7 cellular contexts compared by ENCODE assay signal in the genomic region with DNA sequence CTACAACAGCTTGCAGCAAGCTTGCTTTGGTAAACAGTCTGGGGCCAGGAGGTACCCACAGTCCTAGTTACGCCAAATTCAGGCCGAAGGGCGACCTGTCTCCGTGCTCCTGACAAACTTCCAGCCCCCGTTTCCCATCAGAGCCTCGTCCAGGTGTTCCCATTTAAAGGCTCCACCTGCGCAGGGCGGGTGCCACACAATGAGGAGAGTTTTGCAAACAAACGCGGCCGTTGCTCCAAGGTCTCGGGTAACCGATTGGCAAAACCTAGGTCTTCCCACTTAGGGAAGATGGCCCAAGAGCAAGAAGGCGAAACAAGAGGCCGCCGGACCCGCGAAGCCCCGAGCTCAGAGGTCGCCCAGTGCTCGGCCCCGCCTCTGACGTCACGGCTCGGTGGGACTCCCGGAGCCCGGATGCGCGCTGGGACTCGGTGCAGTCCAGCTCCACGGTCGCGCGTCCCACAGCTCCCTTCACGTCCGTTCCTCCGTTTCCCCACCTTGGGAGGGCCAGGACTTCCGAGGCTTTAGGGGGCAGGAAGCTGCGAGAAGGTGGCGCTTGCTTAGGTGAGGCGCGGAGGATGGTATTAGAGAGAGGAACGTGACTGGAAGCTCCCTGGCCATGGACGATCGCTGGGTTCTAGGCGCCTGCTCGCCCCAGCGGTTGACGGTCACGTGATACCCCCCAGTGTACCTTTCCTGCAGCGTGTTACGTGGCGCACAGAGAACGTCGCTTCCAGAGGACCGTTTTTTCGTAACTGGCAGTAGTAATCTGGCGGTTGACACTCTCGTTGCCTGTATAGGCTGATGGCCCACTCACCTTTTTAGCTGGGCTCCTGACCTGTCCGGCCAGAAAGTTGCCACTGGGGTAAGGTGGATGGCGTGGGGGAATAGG. TPM values are rescaled to one million over a fixed set of nuclear protein-coding genes. Genes with fewer than 3 reads are reported as not detected.
DNase-seq lines count a peak whose midpoint lies in the region; ATAC-seq, FAIRE-seq and TF ChIP-seq lines count a peak whose summit lies in the region.

No MANE protein-coding gene starts in this region.

- ATAC-seq in GM18909 (IDR thresholded peaks at IDR 0.05; ENCODE audit: poor library complexity, unreplicated experiment) (peak; percentile 94), HG03175 (IDR thresholded peaks at IDR 0.05; ENCODE audit: unreplicated experiment) (peak; percentile 85)

- DNase-seq in T-helper 1 cell (peak; percentile 22 to 76 (median 51)), astrocyte of the hippocampus (ENCODE audit: low read depth, low spot score) (peak; percentile 33), kidney epithelial cell (ENCODE audit: low read depth) (no peak), HTR-8/SVneo (ENCODE audit: insufficient read length, low spot score) (no peak)
- peak; percentile 69 for DNase-seq in stimulated activated CD4-positive, alpha-beta T cell treated with anti-CD3 and anti-CD28 coated beads, Interleukin-4, amount 100 ng/mL, for 1 hour

- no peak for TF ChIP-seq CTCF in kidney epithelial cell (IDR thresholded peaks at IDR 0.05; ENCODE audit: insufficient read depth, low read length, poor library complexity, severe bottlenecking)

- no peaks in the 10 kb centered on the region for H3K36me3 ChIP-seq in kidney epithelial cell (ENCODE audit: control insufficient read depth, insufficient read depth, low read length)

- FAIRE-seq in HTR-8/SVneo (lab: Jason Lieb, UNC): no peak

- H3K27me3 ChIP-seq in kidney epithelial cell (ENCODE audit: control insufficient read depth, insufficient read depth, low read length): no peaks in the 10 kb centered on the region

- peak overlapping the region; percentile 38 for H3K4me3 ChIP-seq in kidney epithelial cell (ENCODE audit: low read depth, low read length)

RNA-seq across cellular contexts. Expression of a gene that starts 41.8 kb away (rescaled TPM):
- 14.7 and 15.1 TPM in 2 replicates for total RNA-seq in kidney epithelial cell

Comparison
In these comparisons a context has a peak if more than half of its experiments do, and no peak if none do; other contexts are left out.
1. DNase-seq: peak in T-helper 1 cell (5 of 5), astrocyte of the hippocampus (single experiment) and stimulated activated CD4-positive, alpha-beta T cell treated with anti-CD3 and anti-CD28 coated beads, Interleukin-4, amount 100 ng/mL, for 1 hour (single experiment); none in kidney epithelial cell (single experiment) and HTR-8/SVneo (single experiment).